ENCODE assay signal across 9 cellular contexts in genomic region chr2:10400568-10400977, GRCh38. TPM values are rescaled to one million over a fixed set of nuclear protein-coding genes. Genes with fewer than 3 reads are reported as not detected.
A peak's percentile ranks its signal among the peaks of the same experiment; 100 is the strongest.
DNase-seq lines count a peak whose midpoint lies in the region; ATAC-seq lines count a peak whose summit lies in the region.
"Had no signal": no experiment of that assay in that cellular context is flagged by ENCODE, and none has a peak within 500 bp of the region (broad histone marks: within the 10 kb centered on the region; RNA-seq: fewer than 3 reads in every experiment).

No MANE protein-coding gene starts in this region.

- H3K27me3 Mint-ChIP-seq in T-helper 1 cell treated with Interleukin-12 subunit alpha and Interleukin-12 subunit beta and Interleukin-4 antibody, amounts not matched to agents 30 μg/mL and 1 μg/mL, for 36 hours (ENCODE audit: low read depth), result no peaks in the 10 kb centered on the region

- ATAC-seq in HG03108 (IDR thresholded peaks at IDR 0.05; ENCODE audit: unreplicated experiment) (peak; percentile 62), HG02938 (IDR thresholded peaks at IDR 0.05; ENCODE audit: unreplicated experiment) (no peak)

- peaks cover 14% of the 10 kb centered on the region for H3K36me3 Mint-ChIP-seq in T-helper 1 cell treated with Interleukin-12 subunit alpha and Interleukin-12 subunit beta and Interleukin-4 antibody, amounts not matched to agents 30 μg/mL and 1 μg/mL, for 36 hours (ENCODE audit: low read depth)

- peak; percentile 83 for DNase-seq in cardiac septum (ENCODE audit: low spot score)
- DNase-seq in stimulated activated CD8-positive, alpha-beta memory T cell treated with anti-CD3 and anti-CD28 coated beads, Interleukin-4, amount 100 ng/mL, for 48 hours, result peak; percentile 72
- DNase-seq in 8988T, result no peak
- no peak for DNase-seq in NCI-H226
- DNase-seq in NCI-H2196 treated with DMSO at 0.1 percent for 48 hours (lab: John Stamatoyannopoulos, UW; ENCODE audit: unreplicated experiment), result no peak
- DNase-seq: NCI-H146 had no signal

- peak overlapping the region; percentile 72 for H3K27ac Mint-ChIP-seq in T-helper 1 cell treated with Interleukin-12 subunit alpha and Interleukin-12 subunit beta and Interleukin-4 antibody, amounts not matched to agents 30 μg/mL and 1 μg/mL, for 36 hours

- H3K4me3 Mint-ChIP-seq in T-helper 1 cell treated with Interleukin-12 subunit alpha and Interleukin-12 subunit beta and Interleukin-4 antibody, amounts not matched to agents 30 μg/mL and 1 μg/mL, for 36 hours, result no peak overlapping the region

- peaks cover 23% of the 10 kb centered on the region for H3K4me1 Mint-ChIP-seq in T-helper 1 cell treated with Interleukin-12 subunit alpha and Interleukin-12 subunit beta and Interleukin-4 antibody, amounts not matched to agents 30 μg/mL and 1 μg/mL, for 36 hours (ENCODE audit: low read depth)

- intact Hi-C loops in cardiac septum (cut with DNase I), result loop anchor here (5.0 kb wide), 1 partner anchor 68 kb away; no protein-coding TSS in a partner anchor

- no peaks in the 10 kb centered on the region for H3K9me3 Mint-ChIP-seq in T-helper 1 cell treated with Interleukin-12 subunit alpha and Interleukin-12 subunit beta and Interleukin-4 antibody, amounts not matched to agents 30 μg/mL and 1 μg/mL, for 36 hours

RNA-seq across cellular contexts. Expression of gene ODC1, which starts 47.6 kb away (rescaled TPM):
- total RNA-seq in cardiac septum, result 58.0 TPM

Comparison
In these comparisons a context has a peak if more than half of its experiments do, and no peak if none do; other contexts are left out.
1. DNase-seq: peak in cardiac septum (single experiment) and stimulated activated CD8-positive, alpha-beta memory T cell treated with anti-CD3 and anti-CD28 coated beads, Interleukin-4, amount 100 ng/mL, for 48 hours (single experiment); none in 8988T (single experiment), NCI-H226 (single experiment) and NCI-H2196 treated with DMSO at 0.1 percent for 48 hours (single experiment).